24 cellular contexts compared by ENCODE assay signal in the genomic region with DNA sequence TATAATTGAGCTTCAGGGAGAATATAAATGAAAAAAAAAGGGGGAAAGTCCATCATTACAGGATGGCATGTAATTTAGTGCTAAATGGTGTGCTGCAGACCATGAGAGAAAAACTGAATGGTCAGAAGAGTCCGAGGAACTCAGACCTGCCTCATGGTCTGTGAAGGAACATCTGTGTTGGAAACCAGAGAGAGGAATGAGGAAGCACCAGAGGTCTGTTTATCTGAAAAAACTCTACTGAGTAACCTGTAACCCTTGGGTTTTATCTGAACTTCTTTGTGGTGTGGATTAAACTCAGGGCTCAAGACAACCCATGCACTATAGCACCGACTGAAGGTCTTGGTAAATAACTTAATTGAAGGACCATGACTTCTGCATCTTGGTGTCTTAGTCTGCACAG.
"Had no signal": no experiment of that assay in that cellular context is flagged by ENCODE, and none has a peak within 500 bp of the region (broad histone marks: within the 10 kb centered on the region; RNA-seq: fewer than 3 reads in every experiment).

No MANE protein-coding gene starts in this region.

- DNase-seq: activated B cell treated with CpG ODN at 0.5 μM for 24 hours; activated CD4-positive, alpha-beta memory T cell treated with anti-CD3 and anti-CD28 coated beads for 36 hours; activated CD4-positive, alpha-beta T cell treated with anti-CD3 and anti-CD28 coated beads for 1 hour; activated CD4-positive, alpha-beta T cell treated with anti-CD3 and anti-CD28 coated beads, Interleukin-2, amount 10 ng/mL, durations not matched to agents 7 days and 5 days; activated CD8-positive, alpha-beta memory T cell treated with anti-CD3 and anti-CD28 coated beads for 24 hours; activated gamma-delta T cell; activated naive CD4-positive, alpha-beta T cell treated with anti-CD3 and anti-CD28 coated beads for 36 hours; activated T-cell treated with anti-CD3 and anti-CD28 coated beads, Interleukin-2, amount 50 U/mL, for 4 hours; amygdala; KG1; NCI-H1092; NCI-H1417; NCI-H1930; NCI-H2107; NCI-H345; NCI-H510A; NCI-H526 treated with DMSO at 0.1 percent for 48 hours; NCI-H82; RPMI8226; T-helper 1 cell had no signal

- H3K4me3 ChIP-seq: SK-N-MC had no signal

- H3K27ac ChIP-seq: SK-N-MC had no signal

- FAIRE-seq: astrocyte had no signal

- ATAC-seq: activated T-cell treated with anti-CD3 and anti-CD28 coated beads, Interleukin-2, amount 50 U/mL, for 4 hours; Panc1; Right ventricle myocardium inferior had no signal
